ENCODE assay signal across 1 cellular context in the genomic region with DNA sequence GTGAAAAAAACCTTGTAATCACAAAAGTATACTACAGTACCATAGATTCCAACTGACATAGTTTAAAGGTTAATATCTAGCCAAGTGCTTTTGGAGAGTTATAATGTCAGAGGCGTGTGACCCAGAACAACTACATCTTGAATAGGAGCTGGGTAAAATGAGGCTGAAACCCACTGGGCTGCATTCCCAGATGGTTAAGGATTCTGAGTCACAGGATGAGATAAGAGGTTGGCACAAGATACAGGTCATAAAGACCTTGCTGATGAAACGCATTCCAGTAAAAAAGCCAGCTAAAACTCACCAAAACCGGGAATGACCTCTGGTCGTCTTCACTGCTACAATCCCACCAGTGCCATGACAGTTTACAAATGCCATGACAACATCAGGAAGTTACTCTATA.
TF ChIP-seq lines count a peak whose summit lies in the region.

No MANE protein-coding gene starts in this region.

TF ChIP-seq in HEK293, 187 proteins besides CTCF, POLR2A, EP300 and RAD21 (continued from another document):
- TF ChIP-seq, protein P1, sequence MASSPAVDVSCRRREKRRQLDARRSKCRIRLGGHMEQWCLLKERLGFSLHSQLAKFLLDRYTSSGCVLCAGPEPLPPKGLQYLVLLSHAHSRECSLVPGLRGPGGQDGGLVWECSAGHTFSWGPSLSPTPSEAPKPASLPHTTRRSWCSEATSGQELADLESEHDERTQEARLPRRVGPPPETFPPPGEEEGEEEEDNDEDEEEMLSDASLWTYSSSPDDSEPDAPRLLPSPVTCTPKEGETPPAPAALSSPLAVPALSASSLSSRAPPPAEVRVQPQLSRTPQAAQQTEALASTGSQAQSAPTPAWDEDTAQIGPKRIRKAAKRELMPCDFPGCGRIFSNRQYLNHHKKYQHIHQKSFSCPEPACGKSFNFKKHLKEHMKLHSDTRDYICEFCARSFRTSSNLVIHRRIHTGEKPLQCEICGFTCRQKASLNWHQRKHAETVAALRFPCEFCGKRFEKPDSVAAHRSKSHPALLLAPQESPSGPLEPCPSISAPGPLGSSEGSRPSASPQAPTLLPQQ (tag by site-specific recombination; IDR thresholded peaks at IDR 0.05) = peak; percentile 69
- TF ChIP-seq ZNF501 (tag by site-specific recombination; IDR thresholded peaks at IDR 0.05) (no peak), ZFP37 (tag by site-specific recombination; IDR thresholded peaks at IDR 0.05) (peak; percentile 54; the same call in 1 of the 2 replicates), ZNF843 (tag by site-specific recombination; IDR thresholded peaks at IDR 0.05) (0 out of 2 replicates have a peak, but pooled peaks have one; percentile 22), HOXD13 (CRISPR knock-in tag; IDR thresholded peaks at IDR 0.05; ENCODE audit: borderline replicate concordance) (no peak), ZBTB8A (tag by site-specific recombination; IDR thresholded peaks at IDR 0.05) (no peak), ZNF423 (tag by site-specific recombination; IDR thresholded peaks at IDR 0.05) (no peak), ZNF174 (tag by site-specific recombination; IDR thresholded peaks at IDR 0.05) (no peak), ZNF555 (tag by site-specific recombination; conservative IDR thresholded peaks at IDR 0.05) (no peak), ZNF184 (tag by site-specific recombination; IDR thresholded peaks at IDR 0.05) (0 out of 2 replicates have a peak, but pooled peaks have one; percentile 16), SALL2 (tag by site-specific recombination; IDR thresholded peaks at IDR 0.05; ENCODE audit: borderline replicate concordance) (no peak), ZNF366 (tag by site-specific recombination; conservative IDR thresholded peaks at IDR 0.05) (peak; percentile 48; the same call in 1 of the 2 replicates), ZNF654 (tag by site-specific recombination; IDR thresholded peaks at IDR 0.05; ENCODE audit: low read depth) (peak; percentile 7; the same call in 1 of the 2 replicates), SP7 (tag by site-specific recombination; IDR thresholded peaks at IDR 0.05) (no peak), BCL11A (tag by site-specific recombination; IDR thresholded peaks at IDR 0.05; ENCODE audit: low read depth) (0 out of 2 replicates have a peak, but pooled peaks have one; percentile 40), WT1 (tag by site-specific recombination; IDR thresholded peaks at IDR 0.05) (no peak), ZNF707 (tag by site-specific recombination; IDR thresholded peaks at IDR 0.05) (no peak), ZNF660 (tag by site-specific recombination; IDR thresholded peaks at IDR 0.05) (peak; percentile 74; the same call in 1 of the 2 replicates), ZNF624 (tag by site-specific recombination; IDR thresholded peaks at IDR 0.05) (no peak), SCRT1 (tag by site-specific recombination; IDR thresholded peaks at IDR 0.05; ENCODE audit: borderline replicate concordance) (no peak), ZNF292 (tag by site-specific recombination; IDR thresholded peaks at IDR 0.05; ENCODE audit: borderline replicate concordance, low read depth) (no peak), ZNF146 (tag by site-specific recombination; IDR thresholded peaks at IDR 0.05) (no peak), ZNF221 (tag by site-specific recombination; IDR thresholded peaks at IDR 0.05; ENCODE audit: borderline replicate concordance) (no peak), ZNF211 (tag by site-specific recombination; IDR thresholded peaks at IDR 0.05; ENCODE audit: low read depth) (no peak), ZBTB21 (tag by site-specific recombination; IDR thresholded peaks at IDR 0.05) (peak; percentile 27; the same call in 1 of the 2 replicates), ZNF600 (tag by site-specific recombination; IDR thresholded peaks at IDR 0.05) (0 out of 2 replicates have a peak, but pooled peaks have one; percentile 29), ZNF121 (tag by site-specific recombination; IDR thresholded peaks at IDR 0.05) (no peak), ZNF629 (tag by site-specific recombination; IDR thresholded peaks at IDR 0.05) (peak; percentile 57; the same call in 1 of the 2 replicates), ZNF747 (tag by site-specific recombination; IDR thresholded peaks at IDR 0.05) (no peak), ZFP3 (tag by site-specific recombination; IDR thresholded peaks at IDR 0.05; ENCODE audit: low read depth) (no peak), ZEB2 (tag by site-specific recombination; IDR thresholded peaks at IDR 0.05) (peak; percentile 29; the same call in 1 of the 2 replicates)
- TF ChIP-seq, protein P2, sequence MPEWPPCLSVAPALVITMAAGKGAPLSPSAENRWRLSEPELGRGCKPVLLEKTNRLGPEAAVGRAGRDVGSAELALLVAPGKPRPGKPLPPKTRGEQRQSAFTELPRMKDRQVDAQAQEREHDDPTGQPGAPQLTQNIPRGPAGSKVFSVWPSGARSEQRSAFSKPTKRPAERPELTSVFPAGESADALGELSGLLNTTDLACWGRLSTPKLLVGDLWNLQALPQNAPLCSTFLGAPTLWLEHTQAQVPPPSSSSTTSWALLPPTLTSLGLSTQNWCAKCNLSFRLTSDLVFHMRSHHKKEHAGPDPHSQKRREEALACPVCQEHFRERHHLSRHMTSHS (tag by site-specific recombination; IDR thresholded peaks at IDR 0.05) = no peak
- TF ChIP-seq, protein P3, sequence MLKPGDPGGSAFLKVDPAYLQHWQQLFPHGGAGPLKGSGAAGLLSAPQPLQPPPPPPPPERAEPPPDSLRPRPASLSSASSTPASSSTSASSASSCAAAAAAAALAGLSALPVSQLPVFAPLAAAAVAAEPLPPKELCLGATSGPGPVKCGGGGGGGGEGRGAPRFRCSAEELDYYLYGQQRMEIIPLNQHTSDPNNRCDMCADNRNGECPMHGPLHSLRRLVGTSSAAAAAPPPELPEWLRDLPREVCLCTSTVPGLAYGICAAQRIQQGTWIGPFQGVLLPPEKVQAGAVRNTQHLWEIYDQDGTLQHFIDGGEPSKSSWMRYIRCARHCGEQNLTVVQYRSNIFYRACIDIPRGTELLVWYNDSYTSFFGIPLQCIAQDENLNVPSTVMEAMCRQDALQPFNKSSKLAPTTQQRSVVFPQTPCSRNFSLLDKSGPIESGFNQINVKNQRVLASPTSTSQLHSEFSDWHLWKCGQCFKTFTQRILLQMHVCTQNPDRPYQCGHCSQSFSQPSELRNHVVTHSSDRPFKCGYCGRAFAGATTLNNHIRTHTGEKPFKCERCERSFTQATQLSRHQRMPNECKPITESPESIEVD (tag by site-specific recombination; IDR thresholded peaks at IDR 0.05) = no peak
- TF ChIP-seq, protein P4, sequence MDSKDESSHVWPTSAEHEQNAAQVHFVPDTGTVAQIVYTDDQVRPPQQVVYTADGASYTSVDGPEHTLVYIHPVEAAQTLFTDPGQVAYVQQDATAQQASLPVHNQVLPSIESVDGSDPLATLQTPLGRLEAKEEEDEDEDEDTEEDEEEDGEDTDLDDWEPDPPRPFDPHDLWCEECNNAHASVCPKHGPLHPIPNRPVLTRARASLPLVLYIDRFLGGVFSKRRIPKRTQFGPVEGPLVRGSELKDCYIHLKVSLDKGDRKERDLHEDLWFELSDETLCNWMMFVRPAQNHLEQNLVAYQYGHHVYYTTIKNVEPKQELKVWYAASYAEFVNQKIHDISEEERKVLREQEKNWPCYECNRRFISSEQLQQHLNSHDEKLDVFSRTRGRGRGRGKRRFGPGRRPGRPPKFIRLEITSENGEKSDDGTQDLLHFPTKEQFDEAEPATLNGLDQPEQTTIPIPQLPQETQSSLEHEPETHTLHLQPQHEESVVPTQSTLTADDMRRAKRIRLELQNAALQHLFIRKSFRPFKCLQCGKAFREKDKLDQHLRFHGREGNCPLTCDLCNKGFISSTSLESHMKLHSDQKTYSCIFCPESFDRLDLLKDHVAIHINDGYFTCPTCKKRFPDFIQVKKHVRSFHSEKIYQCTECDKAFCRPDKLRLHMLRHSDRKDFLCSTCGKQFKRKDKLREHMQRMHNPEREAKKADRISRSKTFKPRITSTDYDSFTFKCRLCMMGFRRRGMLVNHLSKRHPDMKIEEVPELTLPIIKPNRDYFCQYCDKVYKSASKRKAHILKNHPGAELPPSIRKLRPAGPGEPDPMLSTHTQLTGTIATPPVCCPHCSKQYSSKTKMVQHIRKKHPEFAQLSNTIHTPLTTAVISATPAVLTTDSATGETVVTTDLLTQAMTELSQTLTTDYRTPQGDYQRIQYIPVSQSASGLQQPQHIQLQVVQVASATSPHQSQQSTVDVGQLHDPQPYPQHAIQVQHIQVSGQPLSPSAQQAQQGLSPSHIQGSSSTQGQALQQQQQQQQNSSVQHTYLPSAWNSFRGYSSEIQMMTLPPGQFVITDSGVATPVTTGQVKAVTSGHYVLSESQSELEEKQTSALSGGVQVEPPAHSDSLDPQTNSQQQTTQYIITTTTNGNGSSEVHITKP (tag by site-specific recombination; IDR thresholded peaks at IDR 0.05) = peak; percentile 41; the same call in 1 of the 2 replicates
- TF ChIP-seq, protein P5, sequence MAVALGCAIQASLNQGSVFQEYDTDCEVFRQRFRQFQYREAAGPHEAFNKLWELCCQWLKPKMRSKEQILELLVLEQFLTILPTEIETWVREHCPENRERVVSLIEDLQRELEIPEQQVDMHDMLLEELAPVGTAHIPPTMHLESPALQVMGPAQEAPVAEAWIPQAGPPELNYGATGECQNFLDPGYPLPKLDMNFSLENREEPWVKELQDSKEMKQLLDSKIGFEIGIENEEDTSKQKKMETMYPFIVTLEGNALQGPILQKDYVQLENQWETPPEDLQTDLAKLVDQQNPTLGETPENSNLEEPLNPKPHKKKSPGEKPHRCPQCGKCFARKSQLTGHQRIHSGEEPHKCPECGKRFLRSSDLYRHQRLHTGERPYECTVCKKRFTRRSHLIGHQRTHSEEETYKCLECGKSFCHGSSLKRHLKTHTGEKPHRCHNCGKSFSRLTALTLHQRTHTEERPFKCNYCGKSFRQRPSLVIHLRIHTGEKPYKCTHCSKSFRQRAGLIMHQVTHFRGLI (tag by site-specific recombination; IDR thresholded peaks at IDR 0.05) = no peak
- TF ChIP-seq, protein P6, sequence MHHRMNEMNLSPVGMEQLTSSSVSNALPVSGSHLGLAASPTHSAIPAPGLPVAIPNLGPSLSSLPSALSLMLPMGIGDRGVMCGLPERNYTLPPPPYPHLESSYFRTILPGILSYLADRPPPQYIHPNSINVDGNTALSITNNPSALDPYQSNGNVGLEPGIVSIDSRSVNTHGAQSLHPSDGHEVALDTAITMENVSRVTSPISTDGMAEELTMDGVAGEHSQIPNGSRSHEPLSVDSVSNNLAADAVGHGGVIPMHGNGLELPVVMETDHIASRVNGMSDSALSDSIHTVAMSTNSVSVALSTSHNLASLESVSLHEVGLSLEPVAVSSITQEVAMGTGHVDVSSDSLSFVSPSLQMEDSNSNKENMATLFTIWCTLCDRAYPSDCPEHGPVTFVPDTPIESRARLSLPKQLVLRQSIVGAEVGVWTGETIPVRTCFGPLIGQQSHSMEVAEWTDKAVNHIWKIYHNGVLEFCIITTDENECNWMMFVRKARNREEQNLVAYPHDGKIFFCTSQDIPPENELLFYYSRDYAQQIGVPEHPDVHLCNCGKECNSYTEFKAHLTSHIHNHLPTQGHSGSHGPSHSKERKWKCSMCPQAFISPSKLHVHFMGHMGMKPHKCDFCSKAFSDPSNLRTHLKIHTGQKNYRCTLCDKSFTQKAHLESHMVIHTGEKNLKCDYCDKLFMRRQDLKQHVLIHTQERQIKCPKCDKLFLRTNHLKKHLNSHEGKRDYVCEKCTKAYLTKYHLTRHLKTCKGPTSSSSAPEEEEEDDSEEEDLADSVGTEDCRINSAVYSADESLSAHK (tag by site-specific recombination; IDR thresholded peaks at IDR 0.05) = no peak
